8 cellular contexts compared by ENCODE assay signal in the genomic region with DNA sequence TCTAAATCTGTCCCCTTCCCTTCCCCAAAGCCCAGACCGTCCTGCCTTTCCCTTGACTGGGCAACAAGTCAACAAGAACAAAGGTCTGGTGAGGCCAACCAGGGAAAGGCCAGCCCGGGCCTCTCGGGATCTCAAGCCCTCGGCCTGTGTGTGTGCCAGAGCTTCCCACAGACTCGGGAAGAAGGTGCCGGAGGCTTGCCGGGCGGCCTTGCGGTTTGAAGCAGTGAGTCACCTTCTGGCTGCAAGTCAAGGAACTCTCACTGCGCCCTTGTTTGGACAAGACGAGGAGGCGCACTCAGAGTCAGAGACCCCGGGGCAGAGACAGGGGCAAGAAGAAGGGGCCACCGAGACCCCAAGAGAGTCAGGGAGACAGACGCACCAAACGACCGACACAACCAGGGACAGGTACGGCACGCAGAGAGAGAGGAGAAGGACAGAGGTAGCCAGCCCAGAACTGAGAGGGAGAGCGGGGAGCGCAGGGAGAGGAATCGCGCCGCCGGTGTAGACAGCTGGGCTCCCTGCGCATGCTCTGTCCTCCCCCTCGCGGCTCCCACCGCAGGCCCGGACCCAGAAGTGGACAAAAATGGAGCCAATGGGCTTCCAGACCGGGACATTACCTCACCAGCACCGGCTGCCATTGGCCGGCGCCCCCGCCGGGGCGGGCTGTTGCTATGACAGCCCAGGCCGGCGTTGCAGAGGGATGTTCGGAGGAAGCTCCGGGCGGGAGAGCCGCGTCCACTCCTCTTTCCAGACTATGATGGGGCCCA.
DNase-seq lines count a peak whose midpoint lies in the region; ATAC-seq and TF ChIP-seq lines count a peak whose summit lies in the region.

No MANE protein-coding gene starts in this region.

- H3K4me3 Mint-ChIP-seq in CD4-positive, alpha-beta T cell: peak overlapping the region; percentile 78

- H3K4me1 ChIP-seq in NT2/D1 (ENCODE audit: insufficient read depth, insufficient read length): peaks cover 16% of the 10 kb centered on the region
- H3K4me1 ChIP-seq in endocrine pancreas (ENCODE audit: control insufficient read depth, insufficient read depth, low read length): no peaks in the 10 kb centered on the region

- POLR2A ChIA-PET in CD4-positive, alpha-beta T cell (lab: Charles Lee): no interaction called here

- H3K4me1 Mint-ChIP-seq in CD4-positive, alpha-beta T cell (ENCODE audit: low read depth): peaks cover 28% of the 10 kb centered on the region

- no peak overlapping the region for H3K27ac Mint-ChIP-seq in CD4-positive, alpha-beta T cell

- peaks cover 38% of the 10 kb centered on the region for H3K27me3 ChIP-seq in CD4-positive, alpha-beta T cell (ENCODE audit: control insufficient read depth, insufficient read depth, low read length)
- peaks cover 17% of the 10 kb centered on the region for H3K27me3 ChIP-seq in NT2/D1 (ENCODE audit: insufficient read depth, insufficient read length)
- no peaks in the 10 kb centered on the region for H3K27me3 ChIP-seq in endocrine pancreas (ENCODE audit: control insufficient read depth, insufficient read depth, low read length)

- no peak overlapping the region for H3K27ac ChIP-seq in CD4-positive, alpha-beta T cell (ENCODE audit: low read depth, low read length)

- no peaks in the 10 kb centered on the region for H3K9me3 ChIP-seq in CD4-positive, alpha-beta T cell (ENCODE audit: control insufficient read depth, low read length)
- H3K9me3 ChIP-seq in NT2/D1 (ENCODE audit: insufficient read depth, low read length): no peaks in the 10 kb centered on the region
- no peaks in the 10 kb centered on the region for H3K9me3 ChIP-seq in endocrine pancreas (ENCODE audit: control insufficient read depth, low read length)

- no peaks in the 10 kb centered on the region for H3K9me3 Mint-ChIP-seq in CD4-positive, alpha-beta T cell

- H3K9ac ChIP-seq in NT2/D1 (ENCODE audit: insufficient read length, low read depth) (peak overlapping the region; percentile 83), endocrine pancreas (ENCODE audit: control insufficient read depth, insufficient read depth, low read length) (peak overlapping the region; percentile 90)

- ATAC-seq in CD4-positive, alpha-beta T cell (ENCODE audit: poor library complexity): peak; percentile 74
- peak; percentile 94 for ATAC-seq in GM21390 (IDR thresholded peaks at IDR 0.05; ENCODE audit: unreplicated experiment)

- CTCF ChIA-PET in CD4-positive, alpha-beta T cell (lab: Charles Lee): no interaction called here

- no peak for TF ChIP-seq CTCF in CD4-positive, alpha-beta T cell (IDR thresholded peaks at IDR 0.05)

- H3K36me3 ChIP-seq in NT2/D1 (ENCODE audit: insufficient read depth, insufficient read length, low read length) (no peaks in the 10 kb centered on the region), endocrine pancreas (ENCODE audit: control insufficient read depth, insufficient read depth, low read length) (no peaks in the 10 kb centered on the region)

- peaks cover 89% of the 10 kb centered on the region for H3K27me3 Mint-ChIP-seq in CD4-positive, alpha-beta T cell

- H3K4me3 ChIP-seq in NT2/D1 (ENCODE audit: insufficient read length, low read depth): peak overlapping the region; percentile 67
- H3K4me3 ChIP-seq in endocrine pancreas (ENCODE audit: control insufficient read depth, insufficient read depth, low read length): no peak overlapping the region

- intact Hi-C loops in CD4-positive, alpha-beta T cell (cut with DNase I, micrococcal nuclease): no loop called here

- DNase-seq in CD4-positive, alpha-beta T cell: peak; percentile 14 to 59 (median 32)
- DNase-seq in HUDEP-2 (lab: John Stamatoyannopoulos, UW; ENCODE audit: unreplicated experiment in 76 of 76) (peak in 75 of 76 experiments; percentile 42 to 94 (median 82)), NT2/D1 (ENCODE audit: low read depth, low spot score) (peak; percentile 97), medulla oblongata (ENCODE audit: extremely low spot score) (peak; percentile 98)
- DNase-seq in activated CD8-positive, alpha-beta memory T cell treated with anti-CD3 and anti-CD28 coated beads, Interleukin-2, amount 50 U/mL, for 24 hours (ENCODE audit: extremely low read depth): peak; percentile 26
- DNase-seq in stimulated activated CD4-positive, alpha-beta T cell treated with anti-CD3 and anti-CD28 coated beads, TNF-alpha, amount 100 ng/mL, for 48 hours (ENCODE audit: low read depth in 3 of 3): peak; percentile 43 to 47 (median 44)

- no peaks in the 10 kb centered on the region for H3K36me3 Mint-ChIP-seq in CD4-positive, alpha-beta T cell (ENCODE audit: low read depth)

Comparison
In these comparisons a context has a peak if more than half of its experiments do, and no peak if none do; other contexts are left out.
1. DNase-seq: peak in every context shown above with its lines; median percentile 98 in medulla oblongata; 97 in NT2/D1; 82 in HUDEP-2; 44 in stimulated activated CD4-positive, alpha-beta T cell treated with anti-CD3 and anti-CD28 coated beads, TNF-alpha, amount 100 ng/mL, for 48 hours; 32 in CD4-positive, alpha-beta T cell; 26 in activated CD8-positive, alpha-beta memory T cell treated with anti-CD3 and anti-CD28 coated beads, Interleukin-2, amount 50 U/mL, for 24 hours.